In the genomic region with DNA sequence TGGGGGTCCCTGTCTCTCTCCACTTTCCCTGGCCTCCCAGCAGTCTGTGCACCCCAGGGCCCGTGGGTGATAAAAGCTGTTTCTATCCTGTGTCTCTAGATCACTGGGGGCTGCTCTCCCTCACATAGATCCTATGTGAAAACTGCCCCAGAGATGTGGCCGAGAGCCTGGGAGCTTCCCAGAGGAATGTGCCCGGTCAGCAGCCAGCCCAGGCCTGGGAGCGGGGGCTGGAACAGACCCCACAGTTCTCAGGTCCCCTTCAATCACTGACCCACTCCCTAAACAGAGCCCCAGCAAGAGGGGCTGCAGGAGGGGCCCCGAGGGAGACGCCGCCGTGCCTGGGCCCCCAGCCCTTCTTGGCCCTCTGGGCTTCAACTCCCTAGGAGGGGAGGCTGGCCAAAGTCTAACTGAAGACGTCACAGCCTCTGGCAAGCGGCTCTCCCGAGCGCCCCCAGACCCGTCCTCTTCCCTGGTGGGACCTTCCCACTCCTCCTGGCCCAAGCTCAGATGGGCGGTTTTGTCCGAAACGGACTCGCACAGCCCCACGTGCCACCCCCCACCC, we compare ENCODE assay signal across 8 cellular contexts. TPM values are rescaled to one million over a fixed set of nuclear protein-coding genes. Genes with fewer than 3 reads are reported as not detected.
DNase-seq lines count a peak whose midpoint lies in the region; ATAC-seq and TF ChIP-seq lines count a peak whose summit lies in the region.

No MANE protein-coding gene starts in this region.

- H3K4me3 ChIP-seq in GM23338 (peak overlapping the region; percentile 35; the same call in 1 of the 2 replicates), smooth muscle cell (peak overlapping the region; percentile 64)

- peaks cover 33% of the 10 kb centered on the region for H3K4me1 Mint-ChIP-seq in GM23338
- H3K4me1 Mint-ChIP-seq in chondrocyte (ENCODE audit: low read depth): peaks cover 54% of the 10 kb centered on the region
- H3K4me1 Mint-ChIP-seq in Calu3 (ENCODE audit: low read depth, unreplicated experiment): peaks cover 10% of the 10 kb centered on the region

- TF ChIP-seq CTCF in GM23338 (conservative IDR thresholded peaks at IDR 0.05; ENCODE audit: low read depth in 2 of 2) (no peak), chondrocyte (IDR thresholded peaks at IDR 0.05) (no peak), smooth muscle cell (IDR thresholded peaks at IDR 0.05; ENCODE audit: borderline replicate concordance, insufficient read depth, poor library complexity, severe bottlenecking) (no peak), Calu3 (IDR thresholded peaks at IDR 0.05; ENCODE audit: unreplicated experiment) (no peak)

- H3K4me3 Mint-ChIP-seq in GM23338 (peak overlapping the region; percentile 45; the same call in 1 of the 3 replicates), chondrocyte (ENCODE audit: unreplicated experiment) (peak overlapping the region; percentile 82), Calu3 (ENCODE audit: low read depth, unreplicated experiment) (no peak overlapping the region)

- H3K36me3 ChIP-seq in GM23338 (ENCODE audit: insufficient read depth) (no peaks in the 10 kb centered on the region), smooth muscle cell (ENCODE audit: low read depth) (no peaks in the 10 kb centered on the region)

- peak overlapping the region; percentile 85 for H3K9ac ChIP-seq in smooth muscle cell (ENCODE audit: low read depth)

- H2AFZ ChIP-seq in GM23338: no peak overlapping the region; the same call in 1 of the 2 replicates
- H2AFZ ChIP-seq in smooth muscle cell (ENCODE audit: low read depth): no peak overlapping the region

- no peaks in the 10 kb centered on the region for H3K9me2 ChIP-seq in GM23338 (ENCODE audit: insufficient read depth)

- 20% methylated on average over 18 of the region's 18 CpGs for WGBS in smooth muscle cell (ENCODE audit: low lambda C conversion rate)

- ATAC-seq in GM23338 (peak; percentile 0), left lobe of liver (no peak), left colon (no peak)

- intact Hi-C loops in Calu3 (cut with micrococcal nuclease; ENCODE audit: unreplicated experiment): no loop called here
- intact Hi-C loops in left colon (cut with DNase I, micrococcal nuclease): no loop called here

- H3K27me3 ChIP-seq in GM23338 (ENCODE audit: insufficient read depth): peaks cover 26% of the 10 kb centered on the region
- H3K27me3 ChIP-seq in smooth muscle cell (ENCODE audit: low read depth): no peaks in the 10 kb centered on the region

- H3K9me3 Mint-ChIP-seq in GM23338 (no peaks in the 10 kb centered on the region; the same call in 2 of the 3 replicates), chondrocyte (ENCODE audit: low read depth) (no peaks in the 10 kb centered on the region), Calu3 (ENCODE audit: low read depth, unreplicated experiment) (peaks cover 4% of the 10 kb centered on the region)

- BruUV-seq in Calu3 (replicated peaks; lab: Mats Ljungman, UMichigan): no TSS peak

- H3K9me3 ChIP-seq in smooth muscle cell (replicated peaks; ENCODE audit: low read depth): no peaks in the 10 kb centered on the region

- H3K4me1 ChIP-seq in GM23338 (ENCODE audit: insufficient read depth) (peaks cover 29% of the 10 kb centered on the region), smooth muscle cell (ENCODE audit: low read depth) (peaks cover 54% of the 10 kb centered on the region)

- H3K4me2 ChIP-seq in GM23338 (peak overlapping the region; percentile 69; the same call in 1 of the 2 replicates), smooth muscle cell (peak overlapping the region; percentile 92)

- H3K27me3 Mint-ChIP-seq in GM23338 (ENCODE audit: insufficient read depth, low read depth, poor library complexity) (peaks cover 32% of the 10 kb centered on the region), chondrocyte (ENCODE audit: low read depth) (no peaks in the 10 kb centered on the region), Calu3 (ENCODE audit: unreplicated experiment) (peaks cover 14% of the 10 kb centered on the region)

- H4K20me1 ChIP-seq in GM23338 (replicated peaks; ENCODE audit: insufficient read depth) (no peaks in the 10 kb centered on the region), smooth muscle cell (ENCODE audit: low read depth) (peaks cover 48% of the 10 kb centered on the region)

- peaks cover 25% of the 10 kb centered on the region; the same call in 1 of the 2 replicates for H3F3A ChIP-seq in GM23338 (replicated peaks; ENCODE audit: low read depth)
- peaks cover 31% of the 10 kb centered on the region for H3F3A ChIP-seq in smooth muscle cell (ENCODE audit: low read depth)

- H3K27ac Mint-ChIP-seq in GM23338 (peak overlapping the region; percentile 52; the same call in 1 of the 2 replicates), chondrocyte (ENCODE audit: unreplicated experiment) (peak overlapping the region; percentile 89), Calu3 (ENCODE audit: unreplicated experiment) (no peak overlapping the region)

- no peak overlapping the region for H3K27ac ChIP-seq in GM23338 (ENCODE audit: low read depth)
- H3K27ac ChIP-seq in smooth muscle cell (ENCODE audit: low read depth): peak overlapping the region; percentile 96

- CTCF ChIA-PET in Calu3 (lab: Charles Lee): no interaction called here

- H3K36me3 Mint-ChIP-seq in GM23338 (ENCODE audit: low read depth): no peaks in the 10 kb centered on the region
- H3K36me3 Mint-ChIP-seq in chondrocyte (ENCODE audit: low read depth): no peaks in the 10 kb centered on the region
- peaks cover 12% of the 10 kb centered on the region for H3K36me3 Mint-ChIP-seq in Calu3 (ENCODE audit: insufficient read depth, unreplicated experiment)

- H3K79me2 ChIP-seq in GM23338 (replicated peaks; ENCODE audit: insufficient read depth) (no peaks in the 10 kb centered on the region), smooth muscle cell (ENCODE audit: low read depth) (peaks cover 50% of the 10 kb centered on the region)

- DNase-seq in GM23338 (ENCODE audit: low spot score): no peak
- no peak for DNase-seq in chondrocyte (ENCODE audit: low spot score)
- peak; percentile 35 for DNase-seq in left lobe of liver (ENCODE audit: low spot score)
- DNase-seq in smooth muscle cell (lab: John Stamatoyannopoulos, UW; ENCODE audit: unreplicated experiment): no peak
- DNase-seq in SHP77 treated with DMSO at 0.1 percent for 48 hours (lab: John Stamatoyannopoulos, UW): no peak
- DNase-seq in NCI-H187 (lab: John Stamatoyannopoulos, UW): no peak
- no peak for DNase-seq in Calu3
- no peak for DNase-seq in left colon

TF ChIP-seq in GM23338, 12 proteins besides CTCF, POLR2A, EP300 and RAD21 (continues in another document):
- TF ChIP-seq CREB1 (CRISPR knock-in tag; IDR thresholded peaks at IDR 0.05; ENCODE audit: low read depth): no peak
- no peak for TF ChIP-seq STAT1 (IDR thresholded peaks at IDR 0.05; ENCODE audit: unreplicated experiment)

RNA-seq across cellular contexts. Expression of gene MXRA8, which starts 0.4 kb away (rescaled TPM):
- total RNA-seq in GM23338 (2014; rRNA removed; shearing (Covaris generic)): 11.7 and 17.2 TPM in 2 replicates
- 7.6 and 9.1 TPM in 2 replicates for polyA plus RNA-seq in GM23338 (2016; fragmentation: Nextera tagmentation; extraction: Ambion mirVana)
- 154 to 238 TPM (median 158 TPM) in 3 replicates for total RNA-seq in chondrocyte
- 4.5 TPM for total RNA-seq in left lobe of liver
- total RNA-seq in smooth muscle cell: 240 and 266 TPM in 2 replicates
- polyA plus RNA-seq in smooth muscle cell: 473 and 597 TPM in 2 replicates
- total RNA-seq in Calu3 (2022): not detected in 2 replicates
- 10 to 100 TPM in 1 of 2 donors, 1 to 10 TPM in 1; 8.5 to 20.7 TPM for total RNA-seq in left colon

RNA-seq across cellular contexts. Expression of gene DVL1, which starts 8.7 kb away (rescaled TPM):
- 62.7 and 69.7 TPM in 2 replicates for total RNA-seq in GM23338 (2014; rRNA removed; shearing (Covaris generic))
- polyA plus RNA-seq in GM23338 (2016; fragmentation: Nextera tagmentation; extraction: Ambion mirVana): 13.5 and 15.4 TPM in 2 replicates
- 59.6 to 66.5 TPM (median 59.9 TPM) in 3 replicates for total RNA-seq in chondrocyte
- 50.4 TPM for total RNA-seq in left lobe of liver
- total RNA-seq in smooth muscle cell: 28.5 and 37.8 TPM in 2 replicates
- 28.7 and 43.5 TPM in 2 replicates for polyA plus RNA-seq in smooth muscle cell
- total RNA-seq in Calu3 (2022): 83.9 and 90.9 TPM in 2 replicates
- total RNA-seq in left colon: 10 to 100 TPM; 57.2 to 69.0 TPM

RNA-seq across cellular contexts. Expression of gene AURKAIP1, which starts 17.1 kb away (rescaled TPM):
- total RNA-seq in GM23338 (2014; rRNA removed; shearing (Covaris generic)): 156 and 167 TPM in 2 replicates
- 355 and 369 TPM in 2 replicates for polyA plus RNA-seq in GM23338 (2016; fragmentation: Nextera tagmentation; extraction: Ambion mirVana)
- 86.8 to 128 TPM (median 89.0 TPM) in 3 replicates for total RNA-seq in chondrocyte
- 130 TPM for total RNA-seq in left lobe of liver
- 60.1 and 81.8 TPM in 2 replicates for total RNA-seq in smooth muscle cell
- polyA plus RNA-seq in smooth muscle cell: 214 and 245 TPM in 2 replicates
- total RNA-seq in Calu3 (2022): 98.9 and 107 TPM in 2 replicates
- total RNA-seq in left colon: 100 to 1,000 TPM; 175 to 212 TPM

RNA-seq across cellular contexts. Expression of gene TAS1R3, which starts 26.9 kb away (rescaled TPM):
- 0.14 TPM in 1 of 2 replicates, not detected in the other for total RNA-seq in GM23338 (2014; rRNA removed; shearing (Covaris generic))
- 0.12 TPM in 1 of 2 replicates, not detected in the other for polyA plus RNA-seq in GM23338 (2016; fragmentation: Nextera tagmentation; extraction: Ambion mirVana)
- 0.28 to 0.68 TPM (median 0.37 TPM) in 3 replicates for total RNA-seq in chondrocyte
- total RNA-seq in left lobe of liver: 0.30 TPM
- total RNA-seq in smooth muscle cell: 0.18 and 0.36 TPM in 2 replicates
- polyA plus RNA-seq in smooth muscle cell: 0.39 and 0.79 TPM in 2 replicates
- total RNA-seq in Calu3 (2022): 0.24 and 0.42 TPM in 2 replicates
- total RNA-seq in left colon: under 1 TPM; 0.67 to 0.89 TPM

RNA-seq across cellular contexts. Expression of gene CPTP, which starts 33.4 kb away (rescaled TPM):
- 12.9 and 13.5 TPM in 2 replicates for total RNA-seq in GM23338 (2014; rRNA removed; shearing (Covaris generic))
- 8.1 and 8.2 TPM in 2 replicates for polyA plus RNA-seq in GM23338 (2016; fragmentation: Nextera tagmentation; extraction: Ambion mirVana)
- 19.4 to 23.3 TPM (median 23.1 TPM) in 3 replicates for total RNA-seq in chondrocyte
- total RNA-seq in left lobe of liver: 40.0 TPM
- 13.8 and 16.2 TPM in 2 replicates for total RNA-seq in smooth muscle cell
- 32.5 and 34.3 TPM in 2 replicates for polyA plus RNA-seq in smooth muscle cell
- total RNA-seq in Calu3 (2022): 20.1 and 23.7 TPM in 2 replicates
- total RNA-seq in left colon: 10 to 100 TPM; 67.3 to 86.7 TPM
